ENCODE assay signal across 8 cellular contexts in the genomic region with DNA sequence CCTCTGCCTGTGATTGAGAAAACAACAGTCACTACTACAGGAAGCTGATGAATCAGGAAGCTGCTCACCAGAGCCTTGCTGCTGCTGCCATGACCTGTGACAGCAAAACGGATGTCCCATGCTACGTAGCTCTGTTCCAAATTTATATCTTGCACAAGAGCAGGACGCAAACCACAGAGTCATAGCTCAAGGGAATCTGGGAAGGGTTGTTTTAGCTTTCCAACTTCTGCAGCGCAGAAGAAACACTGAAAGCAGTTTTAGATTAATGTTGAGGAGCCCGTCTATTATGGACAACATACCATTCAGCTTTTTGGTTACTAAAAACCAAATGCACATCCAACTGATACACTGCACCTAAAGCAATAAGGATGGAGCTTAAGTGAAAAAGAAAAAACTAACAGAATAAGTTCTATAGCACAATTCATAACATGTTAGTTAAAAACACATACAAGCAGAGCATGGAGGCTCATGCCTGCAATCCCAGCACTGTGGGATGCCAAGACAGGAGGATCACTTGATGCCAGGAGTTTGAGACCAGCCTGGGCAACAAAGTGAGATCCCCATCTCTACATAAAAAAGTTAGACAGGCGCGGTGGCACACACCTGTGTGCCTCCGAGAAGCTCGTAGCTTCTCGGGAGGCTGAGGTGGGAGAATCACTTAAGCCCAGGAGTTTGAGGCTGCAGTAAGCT. TPM values are rescaled to one million over a fixed set of nuclear protein-coding genes. Genes with fewer than 3 reads are reported as not detected.
A peak's percentile ranks its signal among the peaks of the same experiment; 100 is the strongest.
DNase-seq lines count a peak whose midpoint lies in the region; ATAC-seq and TF ChIP-seq lines count a peak whose summit lies in the region.

No MANE protein-coding gene starts in this region.

- H3K4me2 ChIP-seq in OCI-LY7 (ENCODE audit: low read length), result peak overlapping the region; percentile 39; the same call in 1 of the 2 replicates

- TF ChIP-seq CTCF in OCI-LY7 (conservative IDR thresholded peaks at IDR 0.05; ENCODE audit: low read length) (no peak), heart left ventricle (IDR thresholded peaks at IDR 0.05) (no peak), sigmoid colon (IDR thresholded peaks at IDR 0.05) (no peak)

- no peaks in the 10 kb centered on the region for H3K9me2 ChIP-seq in OCI-LY7 (ENCODE audit: insufficient read depth, low read length)

- H3K27me3 ChIP-seq in heart left ventricle, result no peaks in the 10 kb centered on the region
- peaks cover 0 to 18% (median 15%) of the 10 kb centered on the region in 3 donors for H3K27me3 ChIP-seq in sigmoid colon

- no peaks in the 10 kb centered on the region for H3K27me3 Mint-ChIP-seq in activated naive CD4-positive, alpha-beta T cell treated with anti-CD3 and anti-CD28 coated beads, Interleukin-2, amount 50 U/mL, for 24 hours

- no peaks in the 10 kb centered on the region for H3K9me3 Mint-ChIP-seq in activated naive CD4-positive, alpha-beta T cell treated with anti-CD3 and anti-CD28 coated beads, Interleukin-2, amount 50 U/mL, for 24 hours

- H3K27ac Mint-ChIP-seq in activated naive CD4-positive, alpha-beta T cell treated with anti-CD3 and anti-CD28 coated beads, Interleukin-2, amount 50 U/mL, for 24 hours, result peak overlapping the region; percentile 95

- CTCF ChIA-PET in OCI-LY7 (lab: Charles Lee; ENCODE audit: unreplicated experiment), result interaction anchor here (1.2 kb wide), 2 partner anchors 11 to 16 kb away, joined by 3 to 4 read pairs; no protein-coding TSS in a partner anchor

- peaks cover 9% of the 10 kb centered on the region for H3K4me1 ChIP-seq in OCI-LY7 (ENCODE audit: insufficient read depth, low read length, poor library complexity, severe bottlenecking)
- H3K4me1 ChIP-seq in heart left ventricle, result peaks cover 3 to 25% (median 12%) of the 10 kb centered on the region in 12 donors
- H3K4me1 ChIP-seq in sigmoid colon, result peaks cover 0 to 5% (median 0%) of the 10 kb centered on the region in 4 donors

- no peaks in the 10 kb centered on the region for H3K36me3 ChIP-seq in OCI-LY7 (ENCODE audit: insufficient read depth, low read length)
- H3K36me3 ChIP-seq in heart left ventricle, result no peaks in the 10 kb centered on the region
- no peaks in the 10 kb centered on the region for H3K36me3 ChIP-seq in sigmoid colon

- 52 to 57% (median 54%) methylated on average over 10 of the region's 10 CpGs for WGBS in heart left ventricle, 4 donors
- WGBS in sigmoid colon, 2 donors, result 63 to 74% methylated on average over 10 of the region's 10 CpGs

- no peaks in the 10 kb centered on the region for H3K36me3 Mint-ChIP-seq in activated naive CD4-positive, alpha-beta T cell treated with anti-CD3 and anti-CD28 coated beads, Interleukin-2, amount 50 U/mL, for 24 hours

- intact Hi-C loops in OCI-LY7 (cut with micrococcal nuclease; ENCODE audit: unreplicated experiment) (no loop called here), heart left ventricle (cut with DNase I) (no loop called here), sigmoid colon (cut with DNase I) (no loop called here)

- H3K27ac ChIP-seq in OCI-LY7 (ENCODE audit: low read depth, low read length, poor library complexity, severe bottlenecking) (no peak overlapping the region), heart left ventricle (peak overlapping the region in 11 of 12 donors; percentile 53 to 80 (median 71)), sigmoid colon (peak overlapping the region; percentile 46 to 63 (median 58))

- DNase-seq in GM03348 (ENCODE audit: low spot score), result peak; percentile 94
- peak; percentile 73 for DNase-seq in OCI-LY7 (ENCODE audit: low spot score)
- DNase-seq in heart left ventricle, result peak; percentile 68 to 87 (median 85)
- DNase-seq in sigmoid colon, result peak; percentile 94
- no peak for DNase-seq in COR-L47 (lab: John Stamatoyannopoulos, UW)

- BruUV-seq in OCI-LY7 (replicated peaks; lab: Mats Ljungman, UMichigan), result no TSS peak

- TF ChIP-seq POLR2A in heart left ventricle (IDR thresholded peaks at IDR 0.05), result peak in 1 of 2 donors; percentile 52
- no peak for TF ChIP-seq POLR2A in sigmoid colon (IDR thresholded peaks at IDR 0.05)

- H3K79me2 ChIP-seq in OCI-LY7 (ENCODE audit: insufficient read depth, low read depth, low read length), result no peaks in the 10 kb centered on the region

- H3K9me3 ChIP-seq in OCI-LY7 (ENCODE audit: low read length) (peaks cover 6% of the 10 kb centered on the region; the same call in 1 of the 2 replicates), heart left ventricle (no peaks in the 10 kb centered on the region), sigmoid colon (no peaks in the 10 kb centered on the region)

- no peaks in the 10 kb centered on the region for H4K20me1 ChIP-seq in OCI-LY7 (ENCODE audit: insufficient read depth, low read length)

- H2AFZ ChIP-seq in OCI-LY7 (ENCODE audit: low read length), result peak overlapping the region; percentile 97

- peak; percentile 91 to 97 (median 95) for ATAC-seq in heart left ventricle
- ATAC-seq in HG03045 (IDR thresholded peaks at IDR 0.05; ENCODE audit: unreplicated experiment), result no peak
- no peak for ATAC-seq in GM21447 (IDR thresholded peaks at IDR 0.05; ENCODE audit: unreplicated experiment)

- no peak overlapping the region for H3K4me3 ChIP-seq in OCI-LY7 (ENCODE audit: low read depth, low read length, poor library complexity, severe bottlenecking)
- peak overlapping the region in 2 of 12 donors; percentile 16 to 30 for H3K4me3 ChIP-seq in heart left ventricle
- H3K4me3 ChIP-seq in sigmoid colon, result no peak overlapping the region

- POLR2A ChIA-PET in OCI-LY7 (lab: Charles Lee), result interaction anchor here (0.5 to 1.4 kb wide), 3 partner anchors 99 to 356 kb away, joined by 3 to 4 read pairs (median 3); no protein-coding TSS in a partner anchor

- H3K4me1 Mint-ChIP-seq in activated naive CD4-positive, alpha-beta T cell treated with anti-CD3 and anti-CD28 coated beads, Interleukin-2, amount 50 U/mL, for 24 hours, result peaks cover 17% of the 10 kb centered on the region

- H3K4me3 Mint-ChIP-seq in activated naive CD4-positive, alpha-beta T cell treated with anti-CD3 and anti-CD28 coated beads, Interleukin-2, amount 50 U/mL, for 24 hours, result peak overlapping the region; percentile 71

- peak in 1 of 4 donors; percentile 93 for TF ChIP-seq EP300 in sigmoid colon (IDR thresholded peaks at IDR 0.05)

RNA-seq across cellular contexts. Expression of a gene that starts 1.7 kb away (rescaled TPM):
- total RNA-seq in OCI-LY7 (2014; rRNA removed; shearing (Covaris generic)), result not detected in 2 replicates
- total RNA-seq in OCI-LY7 (2022) (not detected in 2 replicates), heart left ventricle (not detected), sigmoid colon (not detected)
- polyA plus RNA-seq in heart left ventricle (not detected), sigmoid colon (under 1 TPM in 1 of 3 donors, not detected in 2; 0.16 TPM)

RNA-seq across cellular contexts. Expression of a gene that starts 21.1 kb away (rescaled TPM):
- total RNA-seq in OCI-LY7 (2014; rRNA removed; shearing (Covaris generic)), result not detected in 2 replicates
- total RNA-seq in OCI-LY7 (2022) (not detected in 2 replicates), heart left ventricle (100 to 1,000 TPM in 1 of 9 donors, 10 to 100 TPM in 8; 23.5 to 116 (median 33.4) TPM), sigmoid colon (100 to 1,000 TPM in 1 of 4 donors, 10 to 100 TPM in 3; 63.0 to 113 (median 70.9) TPM)
- polyA plus RNA-seq in heart left ventricle (10 to 100 TPM; 20.5 to 35.1 TPM), sigmoid colon (10 to 100 TPM; 12.5 to 83.6 (median 24.6) TPM)

RNA-seq across cellular contexts. Expression of a gene that starts 37.6 kb away (rescaled TPM):
- not detected in 2 replicates for total RNA-seq in OCI-LY7 (2014; rRNA removed; shearing (Covaris generic))
- total RNA-seq in OCI-LY7 (2022), result not detected in 2 replicates
- under 1 TPM; 0.13 to 0.93 (median 0.35) TPM for total RNA-seq in heart left ventricle
- under 1 TPM; 0.17 to 0.23 TPM for polyA plus RNA-seq in heart left ventricle
- total RNA-seq in sigmoid colon, result under 1 TPM in 2 of 4 donors, not detected in 2; 0.28 to 0.36 TPM
- polyA plus RNA-seq in sigmoid colon, result under 1 TPM in 1 of 3 donors, not detected in 2; 0.36 TPM

Comparison
In these comparisons a context has a peak if more than half of its experiments do, and no peak if none do; other contexts are left out.
1. ATAC-seq: peak in heart left ventricle (4 of 4); none in HG03045 (single experiment) and GM21447 (single experiment).
2. RNA of a gene that starts 21.1 kb away (total RNA-seq): 63.0 to 113 TPM in sigmoid colon and 23.5 to 116 TPM in heart left ventricle; not detected in OCI-LY7; every median in the first group is over 10 times any median in the second.